Comparison of ENCODE assay signal across 12 cellular contexts in the genomic region with DNA sequence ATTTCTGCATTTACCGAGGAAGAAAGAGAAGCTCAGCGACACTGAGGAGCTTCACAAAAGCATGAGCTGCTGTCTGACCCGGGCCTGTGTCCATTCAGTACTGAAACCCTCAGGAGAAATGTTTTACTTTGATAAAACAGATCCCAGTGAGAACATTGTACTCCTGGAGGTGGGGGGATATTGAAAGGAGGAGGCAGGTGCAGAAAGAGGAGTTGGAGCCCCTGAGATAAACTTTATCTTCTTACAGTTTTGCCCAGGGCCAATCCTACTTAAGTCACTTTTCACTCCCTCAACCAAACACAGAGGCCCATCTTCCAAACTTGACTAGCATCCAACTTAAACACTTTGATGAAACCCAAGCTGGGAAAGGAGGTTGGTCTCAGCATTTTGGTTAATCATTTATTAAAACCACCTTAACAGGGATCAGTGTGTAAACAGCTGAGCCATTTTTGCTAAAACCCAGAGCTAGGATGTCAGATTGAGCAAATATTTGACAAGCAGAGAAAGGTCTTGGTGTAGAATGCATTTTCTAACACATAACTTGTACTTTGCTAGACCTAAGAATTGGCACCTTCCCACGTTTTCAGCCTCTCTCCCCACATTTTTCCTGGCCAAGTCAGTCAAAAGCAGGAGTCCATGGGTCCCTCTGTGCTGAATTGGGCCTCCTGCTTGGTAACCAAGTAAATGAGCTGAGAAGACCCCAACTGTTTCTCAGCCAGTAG. TPM values are rescaled to one million over a fixed set of nuclear protein-coding genes. Genes with fewer than 3 reads are reported as not detected.
A peak's percentile ranks its signal among the peaks of the same experiment; 100 is the strongest.
DNase-seq lines count a peak whose midpoint lies in the region; ATAC-seq and TF ChIP-seq lines count a peak whose summit lies in the region.
"Had no signal": no experiment of that assay in that cellular context is flagged by ENCODE, and none has a peak within 500 bp of the region (broad histone marks: within the 10 kb centered on the region; RNA-seq: fewer than 3 reads in every experiment).

No MANE protein-coding gene starts in this region.

- peaks cover 5% of the 10 kb centered on the region for H3K9me3 ChIP-seq in osteoblast (ENCODE audit: low read depth, low read length)
- H3K9me3 ChIP-seq: spleen had no signal

- no peak overlapping the region for H3K4me3 ChIP-seq in fibroblast of pulmonary artery (replicated peaks; ENCODE audit: low read depth, low read length)
- no peak overlapping the region for H3K4me3 ChIP-seq in osteoblast (ENCODE audit: insufficient read depth, low read length)
- H3K4me3 ChIP-seq: spleen had no signal

- H4K20me1 ChIP-seq in osteoblast (ENCODE audit: insufficient read depth, low read length), result no peaks in the 10 kb centered on the region

- no peaks in the 10 kb centered on the region for H3K79me2 ChIP-seq in osteoblast (ENCODE audit: insufficient read depth, low read length)

- no peak overlapping the region for H3K27ac ChIP-seq in osteoblast (ENCODE audit: low read depth, low read length)
- H3K27ac ChIP-seq: spleen had no signal

- no peaks in the 10 kb centered on the region for H3K36me3 ChIP-seq in osteoblast (ENCODE audit: insufficient read depth, low read length)
- H3K36me3 ChIP-seq: spleen had no signal

- in situ Hi-C loops in Caki2 (cut with HindIII; ENCODE audit: low pct_unique_long_range_greater_than_20kb, low sequenced_read_pairs), result no loop called here

- peaks cover 21% of the 10 kb centered on the region for H3K4me1 ChIP-seq in osteoblast (ENCODE audit: insufficient read depth, low read length)

- no peak for TF ChIP-seq CTCF in fibroblast of pulmonary artery (IDR thresholded peaks at IDR 0.05; ENCODE audit: low read length, missing control alignments)
- TF ChIP-seq CTCF in osteoblast (IDR thresholded peaks at IDR 0.05; ENCODE audit: extremely low read depth, low read depth, low read length), result no peak

- DNase-seq in Caki2 (ENCODE audit: low read depth) (peak; percentile 80), OCI-M1 (lab: John Stamatoyannopoulos, UW) (peak; percentile 56), fibroblast of pulmonary artery (ENCODE audit: low read depth) (peak; percentile 23), osteoblast (ENCODE audit: insufficient read length, low spot score, missing footprints) (peak; percentile 81)
- DNase-seq in stimulated activated CD4-positive, alpha-beta T cell treated with anti-CD3 and anti-CD28 coated beads, Interleukin-4, amount 100 ng/mL, for 24 hours, result no peak
- DNase-seq: activated CD8-positive, alpha-beta memory T cell treated with anti-CD3 and anti-CD28 coated beads, Interleukin-2, amount 50 U/mL, for 48 hours; CD4-positive, CD25-positive, alpha-beta regulatory T cell; effector memory CD8-positive, alpha-beta T cell; spleen had no signal

- TF ChIP-seq POLR2A in GM18505 (IDR thresholded peaks at IDR 0.05; ENCODE audit: borderline replicate concordance, extremely low read depth, insufficient read depth, insufficient read length), result no peak

- ATAC-seq in GM21360 (IDR thresholded peaks at IDR 0.05; ENCODE audit: unreplicated experiment) (no peak), HG03097 (IDR thresholded peaks at IDR 0.05; ENCODE audit: low FRiP score, unreplicated experiment) (no peak), GM18505 (IDR thresholded peaks at IDR 0.05; ENCODE audit: unreplicated experiment) (no peak)
- ATAC-seq: effector memory CD8-positive, alpha-beta T cell had no signal

- H2AFZ ChIP-seq in osteoblast (ENCODE audit: low read length), result no peak overlapping the region

- no peak overlapping the region for H3K4me2 ChIP-seq in osteoblast (ENCODE audit: insufficient read depth, low read length)

- no peaks in the 10 kb centered on the region for H3K27me3 ChIP-seq in osteoblast (ENCODE audit: insufficient read depth, low read length)
- H3K27me3 ChIP-seq: spleen had no signal

RNA-seq across cellular contexts. Expression of a gene that starts 32.5 kb away (rescaled TPM):
- total RNA-seq in Caki2 (2014; rRNA removed; shearing (Covaris generic); ENCODE audit: low replicate concordance), result 133 and 154 TPM in 2 replicates
- total RNA-seq in osteoblast, result 361 and 392 TPM in 2 replicates
